In genomic region chr7:32729335-32729675, GRCh38 we compare ENCODE assay signal across 8 cellular contexts.
DNase-seq lines count a peak whose midpoint lies in the region; ATAC-seq and TF ChIP-seq lines count a peak whose summit lies in the region.
"Not testable (repeated sequence)": the region's sequence is repeated elsewhere in the genome, so short reads cannot be mapped to it uniquely, and the experiment has no call there.

No MANE protein-coding gene starts in this region.

- not testable (repeated sequence) for H4K91ac ChIP-seq in IMR-90 (ENCODE audit: insufficient read depth, low read depth, low read length)

- POLR2A ChIA-PET in IMR-90 (lab: Charles Lee; ENCODE audit: unreplicated experiment), result not testable (repeated sequence)

- not testable (repeated sequence) for H3K9ac ChIP-seq in IMR-90 (ENCODE audit: low read depth, low read length); duodenal mucosa (ENCODE audit: low read depth in 1 of 2, low read length in 2 of 2); neural progenitor cell

- H3K4me1 Mint-ChIP-seq in CD4-positive, CD25-positive, alpha-beta regulatory T cell; activated T-helper 2 cell treated with anti-CD3 and anti-CD28 coated beads, Interferon-gamma antibody, Interleukin-2, Interleukin-4, amounts not matched to agents 10 μg/mL and 5 μg/mL and 100 μg/mL, durations not matched to agents 14 hours and 24 hours and 36 hours (ENCODE audit: low read depth): not testable (repeated sequence)
- H3K4me1 Mint-ChIP-seq in neural progenitor cell, result peaks cover 14% of the 10 kb centered on the region

- not testable (repeated sequence) for H4K20me1 ChIP-seq in IMR-90 (ENCODE audit: insufficient read depth, low read length)
- H4K20me1 ChIP-seq in neural progenitor cell (ENCODE audit: low read depth), result peaks cover 10% of the 10 kb centered on the region

- H4K8ac ChIP-seq in IMR-90 (ENCODE audit: low read depth in 2 of 2, low read length in 2 of 2), result not testable (repeated sequence)

- not testable (repeated sequence) for H3K27ac ChIP-seq in CD4-positive, CD25-positive, alpha-beta regulatory T cell (ENCODE audit: insufficient read depth, low read length, poor library complexity, severe bottlenecking); IMR-90 (ENCODE audit: insufficient read depth, low read length); duodenal mucosa (ENCODE audit: low read depth, low read length); neural progenitor cell; suprapubic skin

- ATAC-seq in CD4-positive, CD25-positive, alpha-beta regulatory T cell (ENCODE audit: low read depth in 2 of 2); IMR-90 (ENCODE audit: low read depth): not testable (repeated sequence)

- 0% methylated on average over 1 of the region's 5 CpGs; no CpG with 5 or more reads in 1 of the 2 experiments for WGBS in IMR-90 (ENCODE audit: extremely low coverage in 2 of 2, insufficient read length in 1 of 2), 2 experiments
- 26% methylated on average over 4 of the region's 5 CpGs for WGBS in suprapubic skin

- H4K5ac ChIP-seq in IMR-90 (ENCODE audit: low read depth, low read length), result not testable (repeated sequence)

- H3K9me3 Mint-ChIP-seq in CD4-positive, CD25-positive, alpha-beta regulatory T cell; activated T-helper 2 cell treated with anti-CD3 and anti-CD28 coated beads, Interferon-gamma antibody, Interleukin-2, Interleukin-4, amounts not matched to agents 10 μg/mL and 5 μg/mL and 100 μg/mL, durations not matched to agents 14 hours and 24 hours and 36 hours; neural progenitor cell: not testable (repeated sequence)

- not testable (repeated sequence) for H3K9me1 ChIP-seq in IMR-90 (ENCODE audit: insufficient read depth, low read length)

- TF ChIP-seq RAD21 in IMR-90 (IDR thresholded peaks at IDR 0.05; ENCODE audit: low read length), result not testable (repeated sequence)

- not testable (repeated sequence) for H2AK5ac ChIP-seq in IMR-90 (ENCODE audit: low read depth, low read length)

- H3K4me3 Mint-ChIP-seq in CD4-positive, CD25-positive, alpha-beta regulatory T cell, result peak overlapping the region; percentile 57 to 72 (median 64)
- H3K4me3 Mint-ChIP-seq in activated T-helper 2 cell treated with anti-CD3 and anti-CD28 coated beads, Interferon-gamma antibody, Interleukin-2, Interleukin-4, amounts not matched to agents 10 μg/mL and 5 μg/mL and 100 μg/mL, durations not matched to agents 14 hours and 24 hours and 36 hours (ENCODE audit: low read depth), result peak overlapping the region; percentile 45
- peak overlapping the region; percentile 86 for H3K4me3 Mint-ChIP-seq in neural progenitor cell

- not testable (repeated sequence) for H3K4me1 ChIP-seq in CD4-positive, CD25-positive, alpha-beta regulatory T cell (ENCODE audit: control insufficient read depth, insufficient read depth, low read length, poor library complexity, severe bottlenecking); IMR-90 (ENCODE audit: control insufficient read depth, insufficient read depth, low read length); duodenal mucosa (ENCODE audit: control insufficient read depth in 1 of 2, insufficient read depth in 2 of 2, low read length in 2 of 2); neural progenitor cell; suprapubic skin

- peaks cover 13% of the 10 kb centered on the region for H3K27me3 ChIP-seq in CD4-positive, CD25-positive, alpha-beta regulatory T cell (ENCODE audit: control insufficient read depth, insufficient read depth, low read length)
- not testable (repeated sequence) for H3K27me3 ChIP-seq in IMR-90 (ENCODE audit: control insufficient read depth, insufficient read depth, low read length); duodenal mucosa (ENCODE audit: control insufficient read depth in 1 of 2, insufficient read depth in 2 of 2, low read length in 2 of 2); neural progenitor cell; suprapubic skin

- not testable (repeated sequence) for H3K36me3 ChIP-seq in CD4-positive, CD25-positive, alpha-beta regulatory T cell (ENCODE audit: control insufficient read depth, insufficient read depth, low read length); IMR-90 (ENCODE audit: control insufficient read depth, insufficient read depth, low read length); duodenal mucosa (ENCODE audit: control insufficient read depth in 1 of 2, insufficient read depth in 2 of 2, low read length in 2 of 2); neural progenitor cell; suprapubic skin

- in situ Hi-C loops in IMR-90 (cut with MboI; ENCODE audit: low sequenced_read_pairs), result not testable (repeated sequence)

- H3K27ac Mint-ChIP-seq in CD4-positive, CD25-positive, alpha-beta regulatory T cell; activated T-helper 2 cell treated with anti-CD3 and anti-CD28 coated beads, Interferon-gamma antibody, Interleukin-2, Interleukin-4, amounts not matched to agents 10 μg/mL and 5 μg/mL and 100 μg/mL, durations not matched to agents 14 hours and 24 hours and 36 hours; neural progenitor cell: not testable (repeated sequence)

- H3K56ac ChIP-seq in IMR-90 (ENCODE audit: extremely low read depth, insufficient read depth, low read length), result not testable (repeated sequence)

- H2BK120ac ChIP-seq in IMR-90 (ENCODE audit: low read depth, low read length), result not testable (repeated sequence)

- H3K9me3 ChIP-seq in CD4-positive, CD25-positive, alpha-beta regulatory T cell (ENCODE audit: control insufficient read depth in 2 of 2, low read length in 2 of 2); IMR-90 (ENCODE audit: control insufficient read depth, insufficient read depth, low read length); duodenal mucosa (ENCODE audit: control insufficient read depth in 1 of 2, low read length in 2 of 2); neural progenitor cell (ENCODE audit: low read depth); suprapubic skin: not testable (repeated sequence)

- H3F3A ChIP-seq in neural progenitor cell (ENCODE audit: low read depth), result peaks cover 18% of the 10 kb centered on the region

- peaks cover 48% of the 10 kb centered on the region for H3K79me2 ChIP-seq in neural progenitor cell (ENCODE audit: low read depth)

- H2AK9ac ChIP-seq in IMR-90 (replicated peaks; ENCODE audit: low read depth, low read length, poor library complexity), result not testable (repeated sequence)

- H3K79me1 ChIP-seq in IMR-90 (ENCODE audit: low read depth in 1 of 2, low read length in 2 of 2), result not testable (repeated sequence)

- BruUV-seq in IMR-90 (replicated peaks; lab: Mats Ljungman, UMichigan), result not testable (repeated sequence)

- TF ChIP-seq EP300 in suprapubic skin (IDR thresholded peaks at IDR 0.05), result not testable (repeated sequence)

- not testable (repeated sequence) for H2AFZ ChIP-seq in IMR-90 (replicated peaks; ENCODE audit: low read length, poor library complexity); neural progenitor cell (replicated peaks)

- dilution Hi-C loops in IMR-90 (cut with HindIII; ENCODE audit: low sequenced_read_pairs, unreplicated experiment), result not testable (repeated sequence)

- not testable (repeated sequence) for H3K4me3 ChIP-seq in CD4-positive, CD25-positive, alpha-beta regulatory T cell (ENCODE audit: low read depth, low read length)
- H3K4me3 ChIP-seq in IMR-90 (ENCODE audit: insufficient read depth, low read depth, low read length) (peak overlapping the region; percentile 46), duodenal mucosa (ENCODE audit: low read depth in 1 of 2, low read length in 2 of 2) (peak overlapping the region; percentile 29 to 45), iPS-11a (ENCODE audit: low read depth, low read length) (peak overlapping the region; percentile 35), neural progenitor cell (peak overlapping the region; percentile 83), suprapubic skin (peak overlapping the region; percentile 89)

- not testable (repeated sequence) for H3K4ac ChIP-seq in IMR-90 (ENCODE audit: low read depth, low read length)

- CTCF ChIA-PET in IMR-90 (lab: Yijun Ruan, JAX), result not testable (repeated sequence)

- peaks cover 34% of the 10 kb centered on the region for H3K27me3 Mint-ChIP-seq in CD4-positive, CD25-positive, alpha-beta regulatory T cell
- H3K27me3 Mint-ChIP-seq in activated T-helper 2 cell treated with anti-CD3 and anti-CD28 coated beads, Interferon-gamma antibody, Interleukin-2, Interleukin-4, amounts not matched to agents 10 μg/mL and 5 μg/mL and 100 μg/mL, durations not matched to agents 14 hours and 24 hours and 36 hours (ENCODE audit: low read depth), result peaks cover 33% of the 10 kb centered on the region
- not testable (repeated sequence) for H3K27me3 Mint-ChIP-seq in neural progenitor cell (ENCODE audit: insufficient read depth, low read depth)

- not testable (repeated sequence) for DNase-seq in CD4-positive, CD25-positive, alpha-beta regulatory T cell; activated T-helper 2 cell treated with anti-CD3 and anti-CD28 coated beads, Interferon-gamma antibody, Interleukin-2, Interleukin-4, amounts not matched to agents 10 μg/mL and 5 μg/mL and 100 μg/mL, durations not matched to agents 14 hours and 24 hours and 36 hours (ENCODE audit: low spot score); neural progenitor cell (ENCODE audit: low spot score); suprapubic skin (ENCODE audit: low spot score in 2 of 2)
- DNase-seq in IMR-90, result peak; percentile 0
- peak; percentile 1 for DNase-seq in RKO (ENCODE audit: low spot score)

- intact Hi-C loops in IMR-90 (cut with micrococcal nuclease), result loop anchor here (5.0 kb wide), 1 partner anchor 147 kb away; no protein-coding TSS in a partner anchor
- intact Hi-C loops in activated T-helper 2 cell treated with anti-CD3 and anti-CD28 coated beads, Interferon-gamma antibody, Interleukin-2, Interleukin-4, amounts not matched to agents 10 μg/mL and 5 μg/mL and 100 μg/mL, durations not matched to agents 14 hours and 24 hours and 36 hours (cut with micrococcal nuclease), result not testable (repeated sequence)

- TF ChIP-seq POLR2A in IMR-90 (IDR thresholded peaks at IDR 0.05; ENCODE audit: low read depth, low read length); suprapubic skin (IDR thresholded peaks at IDR 0.05): not testable (repeated sequence)

- not testable (repeated sequence) for H3K14ac ChIP-seq in IMR-90 (replicated peaks; ENCODE audit: low read depth, low read length)

- not testable (repeated sequence) for H2BK5ac ChIP-seq in IMR-90 (ENCODE audit: low read depth, low read length, poor library complexity, severe bottlenecking)

- H3K23ac ChIP-seq in IMR-90 (ENCODE audit: low read depth, low read length), result not testable (repeated sequence)

- H3K18ac ChIP-seq in IMR-90 (ENCODE audit: low read depth, low read length), result not testable (repeated sequence)

- TF ChIP-seq CTCF in IMR-90 (conservative IDR thresholded peaks at IDR 0.05; ENCODE audit: low read depth, low read length); neural progenitor cell (IDR thresholded peaks at IDR 0.05); suprapubic skin (IDR thresholded peaks at IDR 0.05): not testable (repeated sequence)

- H2BK20ac ChIP-seq in IMR-90 (ENCODE audit: low read depth, low read length), result not testable (repeated sequence)

- not testable (repeated sequence) for H3K36me3 Mint-ChIP-seq in CD4-positive, CD25-positive, alpha-beta regulatory T cell; activated T-helper 2 cell treated with anti-CD3 and anti-CD28 coated beads, Interferon-gamma antibody, Interleukin-2, Interleukin-4, amounts not matched to agents 10 μg/mL and 5 μg/mL and 100 μg/mL, durations not matched to agents 14 hours and 24 hours and 36 hours (ENCODE audit: low read depth); neural progenitor cell

- H2BK15ac ChIP-seq in IMR-90 (ENCODE audit: low read depth, low read length), result not testable (repeated sequence)

- H3K4me2 ChIP-seq in IMR-90 (ENCODE audit: low read depth, low read length), result peak overlapping the region; percentile 89
- H3K4me2 ChIP-seq in neural progenitor cell, result peak overlapping the region; percentile 80
